ENCODE assay signal across 20 cellular contexts in genomic region chr13:84132491-84132890, GRCh38.
"Had no signal": no experiment of that assay in that cellular context is flagged by ENCODE, and none has a peak within 500 bp of the region (broad histone marks: within the 10 kb centered on the region; RNA-seq: fewer than 3 reads in every experiment).

No MANE protein-coding gene starts in this region.

- H3K9me3 Mint-ChIP-seq: nephron progenitor cell; stimulated activated effector memory CD8-positive, alpha-beta T cell treated with anti-CD3 and anti-CD28 coated beads, Interleukin-12 subunit alpha, Interleukin-12 subunit beta, amount 100 ng/mL, for 72 hours had no signal

- H3K36me3 ChIP-seq: heart left ventricle, neutrophil, right lobe of liver, suprapubic skin, tibial nerve, upper lobe of right lung, vagina had no signal

- H3K4me3 ChIP-seq: dorsolateral prefrontal cortex, heart left ventricle, psoas muscle, right lobe of liver, suprapubic skin, tibial nerve, upper lobe of right lung, vagina had no signal

- H3K27ac ChIP-seq: dorsolateral prefrontal cortex, heart left ventricle, neutrophil, psoas muscle, right lobe of liver, suprapubic skin, tibial nerve, upper lobe of right lung, vagina had no signal

- H3K4me3 Mint-ChIP-seq: naive thymus-derived CD4-positive, alpha-beta T cell; nephron progenitor cell; stimulated activated effector memory CD8-positive, alpha-beta T cell treated with anti-CD3 and anti-CD28 coated beads, Interleukin-12 subunit alpha, Interleukin-12 subunit beta, amount 100 ng/mL, for 72 hours had no signal

- H3K4me1 Mint-ChIP-seq: nephron progenitor cell had no signal

- ATAC-seq: heart left ventricle; naive thymus-derived CD4-positive, alpha-beta T cell; psoas muscle; right lobe of liver; stimulated activated effector memory CD8-positive, alpha-beta T cell treated with anti-CD3 and anti-CD28 coated beads, Interleukin-12 subunit alpha, Interleukin-12 subunit beta, amount 100 ng/mL, for 72 hours; stimulated activated naive CD8-positive, alpha-beta T cell treated with anti-CD3 and anti-CD28 coated beads, Interleukin-15, Interleukin-2, amounts not matched to agents 100 U/mL and 50 U/mL, for 24 hours; upper lobe of right lung had no signal

- H3K4me1 ChIP-seq: psoas muscle, right lobe of liver, suprapubic skin, tibial nerve, upper lobe of right lung, vagina had no signal

- H3K27ac Mint-ChIP-seq: naive thymus-derived CD4-positive, alpha-beta T cell; nephron progenitor cell; stimulated activated effector memory CD8-positive, alpha-beta T cell treated with anti-CD3 and anti-CD28 coated beads, Interleukin-12 subunit alpha, Interleukin-12 subunit beta, amount 100 ng/mL, for 72 hours had no signal

- H3K36me3 Mint-ChIP-seq: naive thymus-derived CD4-positive, alpha-beta T cell; stimulated activated effector memory CD8-positive, alpha-beta T cell treated with anti-CD3 and anti-CD28 coated beads, Interleukin-12 subunit alpha, Interleukin-12 subunit beta, amount 100 ng/mL, for 72 hours had no signal

- H3K27me3 Mint-ChIP-seq: naive thymus-derived CD4-positive, alpha-beta T cell had no signal

- DNase-seq: dorsolateral prefrontal cortex; effector CD8-positive, alpha-beta T cell; foreskin melanocyte; heart left ventricle; hippocampal formation; kidney glomerular epithelial cell; naive thymus-derived CD4-positive, alpha-beta T cell; nephron progenitor cell; psoas muscle; retina; right lobe of liver; stimulated activated CD4-positive, alpha-beta T cell treated with anti-CD3 and anti-CD28 coated beads, Interleukin-4, amount 100 ng/mL, for 1 hour; stimulated activated CD8-positive, alpha-beta memory T cell treated with anti-CD3 and anti-CD28 coated beads, Interleukin-4, amount 100 ng/mL, for 48 hours; stimulated activated naive CD8-positive, alpha-beta T cell treated with anti-CD3 and anti-CD28 coated beads, Interleukin-15, Interleukin-2, amounts not matched to agents 100 U/mL and 50 U/mL, for 24 hours; upper lobe of right lung had no signal

- H3K9me3 ChIP-seq: heart left ventricle, neutrophil, psoas muscle, right lobe of liver, suprapubic skin, tibial nerve, upper lobe of right lung, vagina had no signal

- H3K27me3 ChIP-seq: dorsolateral prefrontal cortex, heart left ventricle, neutrophil, right lobe of liver, suprapubic skin, tibial nerve, upper lobe of right lung, vagina had no signal
